In genomic region chr4:39621582-39621981, GRCh38 we compare ENCODE assay signal across 8 cellular contexts. TPM values are rescaled to one million over a fixed set of nuclear protein-coding genes. Genes with fewer than 3 reads are reported as not detected.
DNase-seq lines count a peak whose midpoint lies in the region; ATAC-seq and TF ChIP-seq lines count a peak whose summit lies in the region.

No MANE protein-coding gene starts in this region.

- H3K4me3 Mint-ChIP-seq in natural killer cell treated with Interleukin-12 subunit alpha and Interleukin-12 subunit beta and Interleukin-15 and Interleukin-18, amount 100 ng/mL, for 72 hours, result no peak overlapping the region

- peaks cover 0 to 8% of the 10 kb centered on the region in 2 experiments; a peak in 2 of 4 replicates for H3K4me1 ChIP-seq in SK-N-SH (ENCODE audit: control insufficient read depth in 1 of 2, insufficient read depth in 2 of 2, low read depth in 1 of 2, low read length in 1 of 2)

- peak overlapping the region; percentile 56 to 89; a peak in 3 of 4 replicates for H3K27ac ChIP-seq in SK-N-SH (ENCODE audit: low read depth in 2 of 2, low read length in 1 of 2)

- no peak for TF ChIP-seq CTCF in SK-N-SH (IDR thresholded peaks at IDR 0.05)

- H3F3A ChIP-seq in SK-N-SH (replicated peaks; ENCODE audit: insufficient read depth), result peaks cover 56% of the 10 kb centered on the region

- H3K4me2 ChIP-seq in SK-N-SH, result peak overlapping the region; percentile 53; the same call in 1 of the 2 replicates

- no peaks in the 10 kb centered on the region for H3K9me3 Mint-ChIP-seq in natural killer cell treated with Interleukin-12 subunit alpha and Interleukin-12 subunit beta and Interleukin-15 and Interleukin-18, amount 100 ng/mL, for 72 hours

- H3K4me3 ChIP-seq in SK-N-SH (ENCODE audit: low read depth in 2 of 2, low read length in 1 of 2), result peak overlapping the region in 1 of 2 experiments; percentile 4; a peak in 1 of 4 replicates

- intact Hi-C loops in sciatic nerve (cut with DNase I), result no loop called here

- no peaks in the 10 kb centered on the region for H3K9me2 ChIP-seq in SK-N-SH

- peaks cover 0 to 7% of the 10 kb centered on the region in 2 donors for H3K4me1 Mint-ChIP-seq in natural killer cell treated with Interleukin-12 subunit alpha and Interleukin-12 subunit beta and Interleukin-15 and Interleukin-18, amount 100 ng/mL, for 72 hours (ENCODE audit: low read depth in 2 of 2)

- ATAC-seq in sciatic nerve, result peak; percentile 90
- ATAC-seq in GM21825 (IDR thresholded peaks at IDR 0.05; ENCODE audit: unreplicated experiment), result no peak
- ATAC-seq in natural killer cell treated with Interleukin-12 subunit alpha and Interleukin-12 subunit beta and Interleukin-15 and Interleukin-18, amount 100 ng/mL, for 72 hours, result no peak

- no peak for TF ChIP-seq RAD21 in SK-N-SH (IDR thresholded peaks at IDR 0.05; ENCODE audit: low read length)

- H3K9me3 ChIP-seq in SK-N-SH, result no peaks in the 10 kb centered on the region

- H3K36me3 Mint-ChIP-seq in natural killer cell treated with Interleukin-12 subunit alpha and Interleukin-12 subunit beta and Interleukin-15 and Interleukin-18, amount 100 ng/mL, for 72 hours, result no peaks in the 10 kb centered on the region

- no peak overlapping the region for H3K27ac Mint-ChIP-seq in natural killer cell treated with Interleukin-12 subunit alpha and Interleukin-12 subunit beta and Interleukin-15 and Interleukin-18, amount 100 ng/mL, for 72 hours

- H3K79me2 ChIP-seq in SK-N-SH (ENCODE audit: insufficient read depth), result peaks cover 47% of the 10 kb centered on the region

- no peaks in the 10 kb centered on the region for H4K20me1 ChIP-seq in SK-N-SH (ENCODE audit: insufficient read depth)

- peaks cover 0 to 4% of the 10 kb centered on the region in 2 experiments for H3K36me3 ChIP-seq in SK-N-SH (replicated peaks in 1 of 2; ENCODE audit: control insufficient read depth in 1 of 2, insufficient read depth in 2 of 2, low read length in 1 of 2)

- TF ChIP-seq EP300 in SK-N-SH (IDR thresholded peaks at IDR 0.05; ENCODE audit: borderline replicate concordance in 1 of 2, low read depth in 1 of 2, low read length in 1 of 2), result peak in 1 of 2 experiments; percentile 31; a peak in 1 of 4 replicates

- no peak overlapping the region for H2AFZ ChIP-seq in SK-N-SH (ENCODE audit: low read depth)

- POLR2A ChIA-PET in SK-N-SH (lab: Yijun Ruan, JAX), result no interaction called here

- WGBS in SK-N-SH (ENCODE audit: low lambda C conversion rate), result 30% methylated on average over 9 of the region's 9 CpGs

- CTCF ChIA-PET in SK-N-SH (lab: Yijun Ruan, JAX), result interaction anchor here (1.1 kb wide), 1 partner anchor 8 kb away, joined by 3 read pairs; no protein-coding TSS in a partner anchor

- peak overlapping the region; percentile 26; the same call in 1 of the 2 replicates for H3K9ac ChIP-seq in SK-N-SH

- peak; percentile 51 for DNase-seq in GM04504 (ENCODE audit: low read depth)
- no peak for DNase-seq in SK-N-SH
- peak; percentile 87 for DNase-seq in glomerular visceral epithelial cell (ENCODE audit: extremely low spot score)
- no peak for DNase-seq in sciatic nerve (ENCODE audit: low spot score)
- DNase-seq in retina, result no peak
- no peak for DNase-seq in natural killer cell treated with Interleukin-12 subunit alpha and Interleukin-12 subunit beta and Interleukin-15 and Interleukin-18, amount 100 ng/mL, for 72 hours (ENCODE audit: low spot score)
- DNase-seq in KBM-7, result no peak

- no peaks in the 10 kb centered on the region for H3K27me3 ChIP-seq in SK-N-SH (ENCODE audit: insufficient read depth)

- in situ Hi-C loops in KBM-7 (cut with MboI; ENCODE audit: low pct_unique_long_range_greater_than_20kb, low sequenced_read_pairs), result no loop called here

- H3K27me3 Mint-ChIP-seq in natural killer cell treated with Interleukin-12 subunit alpha and Interleukin-12 subunit beta and Interleukin-15 and Interleukin-18, amount 100 ng/mL, for 72 hours, result no peaks in the 10 kb centered on the region

TF ChIP-seq in SK-N-SH, 30 proteins besides CTCF, POLR2A, EP300 and RAD21:
- TF ChIP-seq, protein P1, sequence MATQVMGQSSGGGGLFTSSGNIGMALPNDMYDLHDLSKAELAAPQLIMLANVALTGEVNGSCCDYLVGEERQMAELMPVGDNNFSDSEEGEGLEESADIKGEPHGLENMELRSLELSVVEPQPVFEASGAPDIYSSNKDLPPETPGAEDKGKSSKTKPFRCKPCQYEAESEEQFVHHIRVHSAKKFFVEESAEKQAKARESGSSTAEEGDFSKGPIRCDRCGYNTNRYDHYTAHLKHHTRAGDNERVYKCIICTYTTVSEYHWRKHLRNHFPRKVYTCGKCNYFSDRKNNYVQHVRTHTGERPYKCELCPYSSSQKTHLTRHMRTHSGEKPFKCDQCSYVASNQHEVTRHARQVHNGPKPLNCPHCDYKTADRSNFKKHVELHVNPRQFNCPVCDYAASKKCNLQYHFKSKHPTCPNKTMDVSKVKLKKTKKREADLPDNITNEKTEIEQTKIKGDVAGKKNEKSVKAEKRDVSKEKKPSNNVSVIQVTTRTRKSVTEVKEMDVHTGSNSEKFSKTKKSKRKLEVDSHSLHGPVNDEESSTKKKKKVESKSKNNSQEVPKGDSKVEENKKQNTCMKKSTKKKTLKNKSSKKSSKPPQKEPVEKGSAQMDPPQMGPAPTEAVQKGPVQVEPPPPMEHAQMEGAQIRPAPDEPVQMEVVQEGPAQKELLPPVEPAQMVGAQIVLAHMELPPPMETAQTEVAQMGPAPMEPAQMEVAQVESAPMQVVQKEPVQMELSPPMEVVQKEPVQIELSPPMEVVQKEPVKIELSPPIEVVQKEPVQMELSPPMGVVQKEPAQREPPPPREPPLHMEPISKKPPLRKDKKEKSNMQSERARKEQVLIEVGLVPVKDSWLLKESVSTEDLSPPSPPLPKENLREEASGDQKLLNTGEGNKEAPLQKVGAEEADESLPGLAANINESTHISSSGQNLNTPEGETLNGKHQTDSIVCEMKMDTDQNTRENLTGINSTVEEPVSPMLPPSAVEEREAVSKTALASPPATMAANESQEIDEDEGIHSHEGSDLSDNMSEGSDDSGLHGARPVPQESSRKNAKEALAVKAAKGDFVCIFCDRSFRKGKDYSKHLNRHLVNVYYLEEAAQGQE (IDR thresholded peaks at IDR 0.05; ENCODE audit: low read depth, low read length), result peak; percentile 40; the same call in 1 of the 2 replicates
- no peak for TF ChIP-seq MEF2A (IDR thresholded peaks at IDR 0.05; ENCODE audit: borderline replicate concordance, low read depth)
- TF ChIP-seq USF1 (IDR thresholded peaks at IDR 0.05; ENCODE audit: borderline replicate concordance, low read depth), result no peak
- TF ChIP-seq JUND (IDR thresholded peaks at IDR 0.05), result peak; percentile 61
- peak; percentile 46; the same call in 1 of the 2 replicates for TF ChIP-seq TCF12 (IDR thresholded peaks at IDR 0.05)
- TF ChIP-seq RCOR1 (IDR thresholded peaks at IDR 0.05; ENCODE audit: low read length), result no peak
- TF ChIP-seq TAF1 (IDR thresholded peaks at IDR 0.05; ENCODE audit: borderline replicate concordance, low read depth, low read length), result no peak
- no peak for TF ChIP-seq SIN3A (IDR thresholded peaks at IDR 0.05; ENCODE audit: borderline replicate concordance, low read depth, low read length)
- peak; percentile 74 for TF ChIP-seq FOSL2 (IDR thresholded peaks at IDR 0.05; ENCODE audit: borderline replicate concordance, low read depth)
- TF ChIP-seq RXRA (IDR thresholded peaks at IDR 0.05; ENCODE audit: borderline replicate concordance, low read depth), result peak; percentile 57; the same call in 1 of the 2 replicates
- TF ChIP-seq RFX5 (IDR thresholded peaks at IDR 0.05; ENCODE audit: low read length), result no peak
- TF ChIP-seq MAX (IDR thresholded peaks at IDR 0.05; ENCODE audit: low read depth), result peak; percentile 40; the same call in 1 of the 2 replicates

RNA-seq across cellular contexts. Expression of gene SMIM14, which starts 17.1 kb away (rescaled TPM):
- polyA plus RNA-seq in SK-N-SH (2012; rRNA removed), result 11.1 and 12.6 TPM in 2 replicates
- 16.5 and 20.9 TPM in 2 replicates for polyA plus RNA-seq in SK-N-SH (2012; cell fraction: cytosol; rRNA removed)
- polyA plus RNA-seq in SK-N-SH (2012; cell fraction: nucleus; rRNA removed), result 4.1 and 7.2 TPM in 2 replicates
- 32.1 TPM for total RNA-seq in sciatic nerve
- total RNA-seq in natural killer cell treated with Interleukin-12 subunit alpha and Interleukin-12 subunit beta and Interleukin-15 and Interleukin-18, amount 100 ng/mL, for 72 hours, result 1 to 10 TPM; 2.5 to 7.8 TPM

Comparison
In these comparisons a context has a peak if more than half of its experiments do, and no peak if none do; other contexts are left out.
1. DNase-seq: peak in GM04504 (single experiment) and glomerular visceral epithelial cell (single experiment); none in SK-N-SH (single experiment), sciatic nerve (single experiment), retina (single experiment), natural killer cell treated with Interleukin-12 subunit alpha and Interleukin-12 subunit beta and Interleukin-15 and Interleukin-18, amount 100 ng/mL, for 72 hours (single experiment) and KBM-7 (single experiment).